8 cellular contexts compared by ENCODE assay signal in genomic region chr2:186485871-186486650, GRCh38. TPM values are rescaled to one million over a fixed set of nuclear protein-coding genes. Genes with fewer than 3 reads are reported as not detected.
DNase-seq lines count a peak whose midpoint lies in the region; ATAC-seq and TF ChIP-seq lines count a peak whose summit lies in the region.

Gene ZC3H15 (plus strand): TSS chr2:186486260. CDS start chr2:186486383, 123 bp downstream.

- H3K27me3 Mint-ChIP-seq in T-helper 1 cell treated with Interleukin-12 subunit alpha and Interleukin-12 subunit beta and Interleukin-4 antibody, amounts not matched to agents 30 μg/mL and 1 μg/mL, for 36 hours (ENCODE audit: low read depth): no peaks in the 10 kb centered on the region

- H3K27ac ChIP-seq in heart right ventricle: peak within 1 kb of the TSS; percentile 10 to 94 (median 92)
- H3K27ac ChIP-seq in upper lobe of right lung: peak within 1 kb of the TSS; percentile 89

- in situ Hi-C loops in GM13976 (cut with MboI; ENCODE audit: low sequenced_read_pairs, unreplicated experiment): no loop called here

- H3K4me3 ChIP-seq in heart right ventricle: peak within 1 kb of the TSS; percentile 57 to 96 (median 84)
- H3K4me3 ChIP-seq in upper lobe of right lung: peak within 1 kb of the TSS; percentile 92

- peak; percentile 94 for DNase-seq in GM13976 (ENCODE audit: low spot score)
- DNase-seq in NCI-H146 (lab: John Stamatoyannopoulos, UW): peak; percentile 94
- DNase-seq in amniotic stem cell (lab: John Stamatoyannopoulos, UW): peak; percentile 94
- DNase-seq in heart right ventricle: peak; percentile 97 to 98
- peak; percentile 100 for DNase-seq in posterior vena cava (ENCODE audit: low spot score)
- DNase-seq in upper lobe of right lung: peak; percentile 99

- peaks cover 7% of the 10 kb centered on the region for H3K36me3 Mint-ChIP-seq in T-helper 1 cell treated with Interleukin-12 subunit alpha and Interleukin-12 subunit beta and Interleukin-4 antibody, amounts not matched to agents 30 μg/mL and 1 μg/mL, for 36 hours (ENCODE audit: low read depth)

- no peaks in the 10 kb centered on the region for H3K9me3 Mint-ChIP-seq in T-helper 1 cell treated with Interleukin-12 subunit alpha and Interleukin-12 subunit beta and Interleukin-4 antibody, amounts not matched to agents 30 μg/mL and 1 μg/mL, for 36 hours

- ATAC-seq in HG02852 (IDR thresholded peaks at IDR 0.05; ENCODE audit: unreplicated experiment) (peak; percentile 78), heart right ventricle (peak; percentile 99 to 100 (median 99)), upper lobe of right lung (peak; percentile 99)

- H3K36me3 ChIP-seq in heart right ventricle (peaks cover 0 to 6% (median 0%) of the 10 kb centered on the region in 9 donors), upper lobe of right lung (no peaks in the 10 kb centered on the region)

- peak within 1 kb of the TSS; percentile 99 for H3K27ac Mint-ChIP-seq in T-helper 1 cell treated with Interleukin-12 subunit alpha and Interleukin-12 subunit beta and Interleukin-4 antibody, amounts not matched to agents 30 μg/mL and 1 μg/mL, for 36 hours

- H3K4me3 Mint-ChIP-seq in T-helper 1 cell treated with Interleukin-12 subunit alpha and Interleukin-12 subunit beta and Interleukin-4 antibody, amounts not matched to agents 30 μg/mL and 1 μg/mL, for 36 hours: peak within 1 kb of the TSS; percentile 97

- peaks cover 47% of the 10 kb centered on the region for H3K4me1 Mint-ChIP-seq in T-helper 1 cell treated with Interleukin-12 subunit alpha and Interleukin-12 subunit beta and Interleukin-4 antibody, amounts not matched to agents 30 μg/mL and 1 μg/mL, for 36 hours (ENCODE audit: low read depth)

- H3K27me3 ChIP-seq in heart right ventricle: no peaks in the 10 kb centered on the region
- no peaks in the 10 kb centered on the region for H3K27me3 ChIP-seq in upper lobe of right lung

- TF ChIP-seq CTCF in GM13976 (IDR thresholded peaks at IDR 0.05; ENCODE audit: borderline replicate concordance, control extremely low read depth, extremely low read depth, insufficient read depth, missing control alignments) (no peak), heart right ventricle (IDR thresholded peaks at IDR 0.05) (no peak), upper lobe of right lung (IDR thresholded peaks at IDR 0.05) (no peak)

- H3K9me3 ChIP-seq in heart right ventricle (no peaks in the 10 kb centered on the region), upper lobe of right lung (no peaks in the 10 kb centered on the region)

- WGBS in heart right ventricle, 2 donors: 0% methylated on average over 63 of the region's 63 CpGs

- intact Hi-C loops in heart right ventricle (cut with DNase I): loop anchor here in 2 of 10 donors (5.0 to 10.0 kb wide), 2 partner anchors 101 to 109 kb away; partner anchors contain the start of gene ITGAV (in 1 of the 2)
- intact Hi-C loops in posterior vena cava (cut with DNase I): no loop called here
- intact Hi-C loops in upper lobe of right lung (cut with DNase I): no loop called here

- H3K4me1 ChIP-seq in heart right ventricle (peaks cover 0 to 61% (median 52%) of the 10 kb centered on the region in 9 donors), upper lobe of right lung (peaks cover 34% of the 10 kb centered on the region)

RNA-seq across cellular contexts. Expression of gene ZC3H15, which starts in this region (rescaled TPM):
- total RNA-seq in heart right ventricle (10 to 100 TPM; 25.1 to 35.9 (median 30.7) TPM), posterior vena cava (10 to 100 TPM; 46.3 to 54.3 TPM), upper lobe of right lung (42.9 TPM)
- polyA plus RNA-seq in heart right ventricle: 10 to 100 TPM; 38.5 to 38.8 TPM

Comparison
In these comparisons a context has a peak if more than half of its experiments do, and no peak if none do; other contexts are left out.
1. Peak in every context shown above with its lines: DNase-seq, ATAC-seq, H3K4me3 ChIP-seq and H3K27ac ChIP-seq.